Comparison of ENCODE assay signal across 19 cellular contexts in the genomic region with DNA sequence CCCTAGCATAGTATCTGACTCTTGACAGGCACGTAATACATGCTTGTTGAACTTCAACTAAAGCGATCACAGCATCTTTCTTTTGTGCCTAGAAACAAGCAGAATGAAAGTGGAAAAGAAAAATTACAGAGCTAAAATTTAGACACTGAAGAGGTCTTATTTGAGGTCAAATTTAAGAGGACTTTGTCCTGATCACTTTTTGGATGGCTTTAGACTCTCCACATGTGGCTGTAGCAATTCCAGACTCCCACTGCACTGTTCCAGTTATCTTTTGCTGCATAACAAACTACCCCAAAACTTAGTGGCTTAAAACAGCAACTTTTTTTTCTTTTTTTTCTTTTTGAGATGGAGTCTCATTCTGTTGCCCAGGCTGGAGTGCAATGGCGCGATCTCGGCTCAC.
"Had no signal": no experiment of that assay in that cellular context is flagged by ENCODE, and none has a peak within 500 bp of the region (broad histone marks: within the 10 kb centered on the region; RNA-seq: fewer than 3 reads in every experiment).

No MANE protein-coding gene starts in this region.

- H3K4me3 ChIP-seq: esophagus squamous epithelium, heart left ventricle, left ventricle myocardium inferior, lung, sigmoid colon, stomach, thyroid gland had no signal

- H3K9me3 ChIP-seq: esophagus squamous epithelium, heart left ventricle, left ventricle myocardium inferior, sigmoid colon, stomach, thyroid gland had no signal

- DNase-seq: cerebellar nuclear complex; dermis blood vessel endothelial cell; esophagus squamous epithelium; foreskin keratinocyte; heart left ventricle; hippocampal formation; kidney glomerular epithelial cell; left ventricle myocardium inferior; naive thymus-derived CD4-positive, alpha-beta T cell; posterior cingulate gyrus; sigmoid colon; small intestine; stimulated activated CD4-positive, alpha-beta T cell treated with anti-CD3 and anti-CD28 coated beads, Interleukin-12 subunit alpha, Interleukin-12 subunit beta, amount 100 ng/mL, for 4 hours; stimulated activated naive CD4-positive, alpha-beta T cell; stomach; thyroid gland had no signal

- H3K36me3 Mint-ChIP-seq: naive thymus-derived CD4-positive, alpha-beta T cell; type B pancreatic cell had no signal

- H3K27me3 ChIP-seq: foreskin keratinocyte, heart left ventricle, sigmoid colon, stomach, thyroid gland had no signal

- H3K4me1 Mint-ChIP-seq: neural crest cell had no signal

- H3K36me3 ChIP-seq: esophagus squamous epithelium, heart left ventricle, left ventricle myocardium inferior, sigmoid colon, stomach, thyroid gland had no signal

- H3K4me3 Mint-ChIP-seq: naive thymus-derived CD4-positive, alpha-beta T cell; neural crest cell; type B pancreatic cell had no signal

- H3K9me3 Mint-ChIP-seq: naive thymus-derived CD4-positive, alpha-beta T cell; neural crest cell; type B pancreatic cell had no signal

- H3K27ac ChIP-seq: foreskin keratinocyte, left ventricle myocardium inferior had no signal

- ATAC-seq: heart left ventricle; naive thymus-derived CD4-positive, alpha-beta T cell had no signal

- H3K27me3 Mint-ChIP-seq: naive thymus-derived CD4-positive, alpha-beta T cell had no signal
